In the genomic region with DNA sequence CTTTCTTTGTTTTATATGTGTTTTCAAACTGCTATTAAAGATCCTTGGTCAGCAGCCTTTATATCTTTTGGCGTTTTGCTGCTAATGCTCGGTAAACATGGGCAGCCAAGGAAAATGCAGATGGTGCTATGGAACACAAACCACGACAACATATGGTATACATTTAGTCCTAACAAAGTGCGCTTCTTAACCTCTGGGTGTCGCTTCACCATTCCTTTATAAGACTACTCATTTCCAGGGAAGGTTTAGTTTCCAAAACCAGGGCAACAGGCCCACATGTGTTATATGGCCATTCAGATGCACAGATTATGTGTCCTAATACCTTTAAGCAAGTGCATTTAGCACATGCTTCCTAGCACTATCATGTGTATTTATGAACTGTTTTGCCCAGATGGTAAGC, we compare ENCODE assay signal across 10 cellular contexts. TPM values are rescaled to one million over a fixed set of nuclear protein-coding genes. Genes with fewer than 3 reads are reported as not detected.
DNase-seq lines count a peak whose midpoint lies in the region; ATAC-seq, FAIRE-seq and TF ChIP-seq lines count a peak whose summit lies in the region.
"Had no signal": no experiment of that assay in that cellular context is flagged by ENCODE, and none has a peak within 500 bp of the region (broad histone marks: within the 10 kb centered on the region; RNA-seq: fewer than 3 reads in every experiment).

No MANE protein-coding gene starts in this region.

- no peak overlapping the region for H2AK9ac ChIP-seq in IMR-90 (replicated peaks; ENCODE audit: low read depth, low read length, poor library complexity)

- H3K4me1 ChIP-seq in DOHH2 (ENCODE audit: control insufficient read depth, low read length) = peaks cover 17% of the 10 kb centered on the region
- no peaks in the 10 kb centered on the region for H3K4me1 ChIP-seq in IMR-90 (ENCODE audit: control insufficient read depth, insufficient read depth, low read length)
- no peaks in the 10 kb centered on the region for H3K4me1 ChIP-seq in keratinocyte (ENCODE audit: control insufficient read depth, extremely low read depth, insufficient read depth, low read length)

- ATAC-seq in IMR-90 (ENCODE audit: low read depth) (peak; percentile 71), WTC11 (peak; percentile 40)

- no peak overlapping the region for H2BK15ac ChIP-seq in IMR-90 (ENCODE audit: low read depth, low read length)

- H2BK120ac ChIP-seq in IMR-90 (ENCODE audit: low read depth, low read length) = no peak overlapping the region

- H3K36me3 ChIP-seq in DOHH2 (ENCODE audit: control insufficient read depth, low read length) (peaks cover 4% of the 10 kb centered on the region; the same call in 1 of the 2 replicates), IMR-90 (ENCODE audit: control insufficient read depth, insufficient read depth, low read length) (no peaks in the 10 kb centered on the region), keratinocyte (ENCODE audit: control insufficient read depth in 2 of 2, extremely low read depth in 1 of 2, insufficient read depth in 2 of 2, low read length in 2 of 2) (no peaks in the 10 kb centered on the region)

- H3K9me1 ChIP-seq in IMR-90 (ENCODE audit: insufficient read depth, low read length) (no peaks in the 10 kb centered on the region), keratinocyte (ENCODE audit: control insufficient read depth, extremely low read depth, insufficient read depth, low read length) (no peaks in the 10 kb centered on the region)

- H3K79me1 ChIP-seq in IMR-90 (ENCODE audit: low read depth in 1 of 2, low read length in 2 of 2) = no peaks in the 10 kb centered on the region

- peak; percentile 13 for FAIRE-seq in keratinocyte (lab: Jason Lieb, UNC)

- TF ChIP-seq CTCF in DOHH2 (IDR thresholded peaks at IDR 0.05; ENCODE audit: low read depth, low read length, poor library complexity, severe bottlenecking) = peak; percentile 29
- TF ChIP-seq CTCF in IMR-90 (conservative IDR thresholded peaks at IDR 0.05; ENCODE audit: low read depth, low read length) = peak; percentile 45
- TF ChIP-seq CTCF in WTC11 (IDR thresholded peaks at IDR 0.05) = peak; percentile 24; the same call in 1 of the 2 replicates
- TF ChIP-seq CTCF in keratinocyte (optimal IDR thresholded peaks at IDR 0.05 in 1 of 3, IDR thresholded peaks at IDR 0.05 in 1 of 3, conservative IDR thresholded peaks at IDR 0.05 in 1 of 3; ENCODE audit: extremely low read depth in 1 of 3, insufficient read depth in 2 of 3, low read length in 3 of 3) = peak in 2 of 3 experiments; percentile 35 to 42

- dilution Hi-C loops in IMR-90 (cut with HindIII; ENCODE audit: low sequenced_read_pairs, unreplicated experiment) (no loop called here), keratinocyte (cut with MboI; ENCODE audit: extremely low pct_ligation_motif_present, low sequenced_read_pairs) (no loop called here)

- no peak overlapping the region for H4K91ac ChIP-seq in IMR-90 (ENCODE audit: insufficient read depth, low read depth, low read length)

- H3K23ac ChIP-seq in IMR-90 (ENCODE audit: low read depth, low read length) = no peak overlapping the region

- no peak overlapping the region for H3K18ac ChIP-seq in IMR-90 (ENCODE audit: low read depth, low read length)

- no peak overlapping the region for H2AK5ac ChIP-seq in IMR-90 (ENCODE audit: low read depth, low read length)

- POLR2A ChIA-PET in IMR-90 (lab: Charles Lee; ENCODE audit: unreplicated experiment) = no interaction called here
- POLR2A ChIA-PET in WTC11 (lab: Charles Lee) = no interaction called here

- H3K9me3 Mint-ChIP-seq in WTC11 = no peaks in the 10 kb centered on the region

- H3K4me2 ChIP-seq in DOHH2 (ENCODE audit: low read length) = no peak overlapping the region
- no peak overlapping the region for H3K4me2 ChIP-seq in IMR-90 (ENCODE audit: low read depth, low read length)
- no peak overlapping the region for H3K4me2 ChIP-seq in keratinocyte (ENCODE audit: control insufficient read depth, extremely low read depth, insufficient read depth, low read depth, low read length)

- H3K27me3 ChIP-seq in DOHH2 (ENCODE audit: control insufficient read depth, low read length) = no peaks in the 10 kb centered on the region
- peaks cover 33% of the 10 kb centered on the region for H3K27me3 ChIP-seq in IMR-90 (ENCODE audit: control insufficient read depth, insufficient read depth, low read length)
- H3K27me3 ChIP-seq in keratinocyte (ENCODE audit: control insufficient read depth, extremely low read depth, insufficient read depth, low read length) = peaks cover 37% of the 10 kb centered on the region

- no peak overlapping the region for H2AFZ ChIP-seq in IMR-90 (replicated peaks; ENCODE audit: low read length, poor library complexity)
- H2AFZ ChIP-seq in keratinocyte (ENCODE audit: control insufficient read depth, low read length) = no peak overlapping the region

- no peaks in the 10 kb centered on the region for H3K36me3 Mint-ChIP-seq in WTC11

- BruUV-seq in IMR-90 (replicated peaks; lab: Mats Ljungman, UMichigan) = no TSS peak

- CTCF ChIA-PET in IMR-90 (lab: Yijun Ruan, JAX) (interaction anchor here (0.6 to 1.6 kb wide), 2 partner anchors 343 to 424 kb away, joined by 4 read pairs; no protein-coding TSS in a partner anchor), WTC11 (lab: Charles Lee) (no interaction called here)

- no peak for TF ChIP-seq POLR2A in IMR-90 (IDR thresholded peaks at IDR 0.05; ENCODE audit: low read depth, low read length)

- H3K4me3 Mint-ChIP-seq in WTC11 = no peak overlapping the region

- peaks cover 7% of the 10 kb centered on the region for H3K79me2 ChIP-seq in DOHH2 (ENCODE audit: control insufficient read depth, low read length)
- no peaks in the 10 kb centered on the region for H3K79me2 ChIP-seq in keratinocyte (ENCODE audit: control insufficient read depth, insufficient read depth, low read length)

- no peak overlapping the region for H2BK20ac ChIP-seq in IMR-90 (ENCODE audit: low read depth, low read length)

- H3K4ac ChIP-seq in IMR-90 (ENCODE audit: low read depth, low read length) = no peak overlapping the region

- H4K20me1 ChIP-seq in DOHH2 (ENCODE audit: control insufficient read depth, insufficient read depth, low read depth, low read length) (no peaks in the 10 kb centered on the region), IMR-90 (ENCODE audit: insufficient read depth, low read length) (no peaks in the 10 kb centered on the region), keratinocyte (ENCODE audit: control insufficient read depth, extremely low read depth, insufficient read depth, low read length) (no peaks in the 10 kb centered on the region)

- no peak overlapping the region for H3K27ac ChIP-seq in DOHH2 (ENCODE audit: low read depth, low read length)
- H3K27ac ChIP-seq in IMR-90 (ENCODE audit: insufficient read depth, low read length) = no peak overlapping the region
- no peak overlapping the region for H3K27ac ChIP-seq in keratinocyte (ENCODE audit: control insufficient read depth, insufficient read depth, low read length)

- H3K9me3 ChIP-seq in DOHH2 (ENCODE audit: control insufficient read depth, insufficient read depth, low read length) (no peaks in the 10 kb centered on the region), IMR-90 (ENCODE audit: control insufficient read depth, insufficient read depth, low read length) (peaks cover 15% of the 10 kb centered on the region), keratinocyte (ENCODE audit: control insufficient read depth, low read depth, low read length) (peaks cover 2% of the 10 kb centered on the region)

- in situ Hi-C loops in IMR-90 (cut with MboI; ENCODE audit: low sequenced_read_pairs) = loop anchor here (10.0 kb wide), 1 partner anchor 353 kb away; no protein-coding TSS in a partner anchor

- H2BK5ac ChIP-seq in IMR-90 (ENCODE audit: low read depth, low read length, poor library complexity, severe bottlenecking) = no peak overlapping the region

- no peak overlapping the region for H3K4me3 ChIP-seq in DOHH2 (ENCODE audit: low read length)
- H3K4me3 ChIP-seq in IMR-90 (ENCODE audit: insufficient read depth, low read depth, low read length) = no peak overlapping the region
- H3K4me3 ChIP-seq in keratinocyte (ENCODE audit: control insufficient read depth in 2 of 3, extremely low read depth in 1 of 3, insufficient read depth in 2 of 3, low read depth in 1 of 3, low read length in 3 of 3) = no peak overlapping the region

- no peaks in the 10 kb centered on the region for H3K9me2 ChIP-seq in DOHH2 (replicated peaks; ENCODE audit: control insufficient read depth, low read length)

- H3K9ac ChIP-seq in IMR-90 (ENCODE audit: low read depth, low read length) = no peak overlapping the region
- no peak overlapping the region for H3K9ac ChIP-seq in keratinocyte (ENCODE audit: control insufficient read depth, extremely low read depth, insufficient read depth, low read length)

- no peak overlapping the region for H4K5ac ChIP-seq in IMR-90 (ENCODE audit: low read depth, low read length)

- DNase-seq in IMR-90 (peak; percentile 49), WTC11 (ENCODE audit: low spot score) (no peak), keratinocyte (ENCODE audit: low read depth, low spot score) (no peak), NCI-H1436 (lab: John Stamatoyannopoulos, UW) (no peak), globus pallidus (ENCODE audit: low spot score) (no peak), posterior vena cava (ENCODE audit: low spot score) (no peak)
- DNase-seq in stimulated activated naive CD4-positive, alpha-beta T cell (lab: John Stamatoyannopoulos, UW) = no peak
- DNase-seq: occipital lobe, T1000 had no signal

- H3K14ac ChIP-seq in IMR-90 (replicated peaks; ENCODE audit: low read depth, low read length) = no peak overlapping the region

- TF ChIP-seq RAD21 in IMR-90 (IDR thresholded peaks at IDR 0.05; ENCODE audit: low read length) = peak; percentile 49

- H4K8ac ChIP-seq in IMR-90 (ENCODE audit: low read depth in 2 of 2, low read length in 2 of 2) = no peak overlapping the region

- H3K27ac Mint-ChIP-seq in WTC11 = no peak overlapping the region

- WGBS in IMR-90 (ENCODE audit: extremely low coverage in 2 of 2, insufficient read length in 1 of 2), 2 experiments = no CpG with 5 or more reads among the region's 5 CpGs

- no peak overlapping the region for H3K56ac ChIP-seq in IMR-90 (ENCODE audit: extremely low read depth, insufficient read depth, low read length)

- peaks cover 85% of the 10 kb centered on the region for H3K27me3 Mint-ChIP-seq in WTC11 (ENCODE audit: low read depth)

- H3F3A ChIP-seq in DOHH2 (ENCODE audit: control insufficient read depth, insufficient read depth) = 0 out of 2 replicates have a peak, but pooled peaks cover 6% of the 10 kb centered on the region

- H3K4me1 Mint-ChIP-seq in WTC11 = peaks cover 18% of the 10 kb centered on the region

- intact Hi-C loops in IMR-90 (cut with micrococcal nuclease) (loop anchor here (2.0 to 5.0 kb wide), 5 partner anchors 221 to 559 kb away; no protein-coding TSS in a partner anchor), posterior vena cava (cut with DNase I) (no loop called here)

RNA-seq across cellular contexts. Expression of gene SHOX2, which starts 14.7 kb away (rescaled TPM):
- total RNA-seq in IMR-90 (2012; rRNA removed) (0.83 and 0.90 TPM in 2 replicates), WTC11 (2021) (0.21 to 0.57 TPM (median 0.32 TPM) in 3 replicates), posterior vena cava (1 to 10 TPM; 1.6 to 3.4 TPM)
- polyA plus RNA-seq in IMR-90 (2012; rRNA removed) (2.3 and 2.5 TPM in 2 replicates), keratinocyte (0.05 to 0.10 TPM (median 0.08 TPM) in 3 replicates)
- 1.1 and 2.9 TPM in 2 replicates for polyA plus RNA-seq in IMR-90 (2012; cell fraction: cytosol; rRNA removed)
- 12.7 and 16.2 TPM in 2 replicates for polyA plus RNA-seq in IMR-90 (2012; cell fraction: nucleus; rRNA removed; ENCODE audit: low replicate concordance)
- polyA plus RNA-seq in keratinocyte (2011; ENCODE audit: low read depth) = not detected
- polyA plus RNA-seq in keratinocyte (2011; cell fraction: cytosol; rRNA removed) = 0.04 and 0.06 TPM in 2 replicates
- 0.22 and 0.47 TPM in 2 replicates for polyA plus RNA-seq in keratinocyte (2011; cell fraction: nucleus; rRNA removed)
- 0.05 TPM in 1 of 2 replicates, not detected in the other for polyA plus RNA-seq in keratinocyte (2012; ENCODE audit: low replicate concordance)
- not detected in 3 replicates for polyA minus RNA-seq in keratinocyte
- polyA minus RNA-seq in keratinocyte (2011; cell fraction: cytosol; rRNA and poly(A)+ RNA removed) = not detected
- polyA minus RNA-seq in keratinocyte (2011; cell fraction: nucleus; rRNA and poly(A)+ RNA removed) = not detected in 2 replicates
- total RNA-seq: occipital lobe had no signal

RNA-seq across cellular contexts. Expression of gene RSRC1, which starts 18.4 kb away (rescaled TPM):
- total RNA-seq in IMR-90 (2012; rRNA removed) (41.8 and 71.7 TPM in 2 replicates), WTC11 (2021) (21.3 to 27.7 TPM (median 26.6 TPM) in 3 replicates), posterior vena cava (10 to 100 TPM; 37.4 to 41.0 TPM)
- polyA plus RNA-seq in IMR-90 (2012; rRNA removed) (3.8 and 4.5 TPM in 2 replicates), keratinocyte (6.1 to 11.7 TPM (median 11.1 TPM) in 3 replicates)
- polyA plus RNA-seq in IMR-90 (2012; cell fraction: cytosol; rRNA removed) = 0.28 and 0.63 TPM in 2 replicates
- 0.42 and 2.3 TPM in 2 replicates for polyA plus RNA-seq in IMR-90 (2012; cell fraction: nucleus; rRNA removed; ENCODE audit: low replicate concordance)
- 61.1 TPM for polyA plus RNA-seq in keratinocyte (2011; ENCODE audit: low read depth)
- polyA plus RNA-seq in keratinocyte (2011; cell fraction: cytosol; rRNA removed) = 7.1 and 10.4 TPM in 2 replicates
- 6.3 and 7.3 TPM in 2 replicates for polyA plus RNA-seq in keratinocyte (2011; cell fraction: nucleus; rRNA removed)
- 19.4 and 25.8 TPM in 2 replicates for polyA plus RNA-seq in keratinocyte (2012; ENCODE audit: low replicate concordance)
- 1.3 to 16.7 TPM (median 7.5 TPM) in 3 replicates for polyA minus RNA-seq in keratinocyte
- 14.0 TPM for polyA minus RNA-seq in keratinocyte (2011; cell fraction: cytosol; rRNA and poly(A)+ RNA removed)
- polyA minus RNA-seq in keratinocyte (2011; cell fraction: nucleus; rRNA and poly(A)+ RNA removed) = 19.4 and 30.3 TPM in 2 replicates
